8 cellular contexts compared by ENCODE assay signal in genomic region chr1:214551052-214551435, GRCh38. TPM values are rescaled to one million over a fixed set of nuclear protein-coding genes. Genes with fewer than 3 reads are reported as not detected.
DNase-seq lines count a peak whose midpoint lies in the region; ATAC-seq, FAIRE-seq and TF ChIP-seq lines count a peak whose summit lies in the region.

No MANE protein-coding gene starts in this region.

- H3K4me1 Mint-ChIP-seq in activated T-helper 2 cell treated with anti-CD3 and anti-CD28 coated beads, Interferon-gamma antibody, Interleukin-2, Interleukin-4, amounts not matched to agents 10 μg/mL and 5 μg/mL and 100 μg/mL, durations not matched to agents 14 hours and 24 hours and 36 hours (ENCODE audit: low read depth) = peaks cover 48% of the 10 kb centered on the region

- peaks cover 21% of the 10 kb centered on the region for H3K36me3 Mint-ChIP-seq in activated T-helper 2 cell treated with anti-CD3 and anti-CD28 coated beads, Interferon-gamma antibody, Interleukin-2, Interleukin-4, amounts not matched to agents 10 μg/mL and 5 μg/mL and 100 μg/mL, durations not matched to agents 14 hours and 24 hours and 36 hours (ENCODE audit: low read depth)

- no peaks in the 10 kb centered on the region for H3K27me3 ChIP-seq in hepatocyte
- H3K27me3 ChIP-seq in small intestine (ENCODE audit: control insufficient read depth in 2 of 2, insufficient read depth in 2 of 2, low read length in 2 of 2) = peaks cover 0 to 2% of the 10 kb centered on the region in 2 donors

- H3K9me3 Mint-ChIP-seq in activated T-helper 2 cell treated with anti-CD3 and anti-CD28 coated beads, Interferon-gamma antibody, Interleukin-2, Interleukin-4, amounts not matched to agents 10 μg/mL and 5 μg/mL and 100 μg/mL, durations not matched to agents 14 hours and 24 hours and 36 hours = no peaks in the 10 kb centered on the region

- peak overlapping the region; percentile 87 for H3K27ac Mint-ChIP-seq in activated T-helper 2 cell treated with anti-CD3 and anti-CD28 coated beads, Interferon-gamma antibody, Interleukin-2, Interleukin-4, amounts not matched to agents 10 μg/mL and 5 μg/mL and 100 μg/mL, durations not matched to agents 14 hours and 24 hours and 36 hours

- peaks cover 2% of the 10 kb centered on the region for H3K27me3 Mint-ChIP-seq in activated T-helper 2 cell treated with anti-CD3 and anti-CD28 coated beads, Interferon-gamma antibody, Interleukin-2, Interleukin-4, amounts not matched to agents 10 μg/mL and 5 μg/mL and 100 μg/mL, durations not matched to agents 14 hours and 24 hours and 36 hours (ENCODE audit: low read depth)

- H3K79me2 ChIP-seq in hepatocyte = peaks cover 48% of the 10 kb centered on the region

- peak overlapping the region; percentile 78 for H2AFZ ChIP-seq in hepatocyte

- no peaks in the 10 kb centered on the region for H3K9me2 ChIP-seq in hepatocyte (replicated peaks; ENCODE audit: insufficient read depth)

- DNase-seq in activated T-helper 2 cell treated with anti-CD3 and anti-CD28 coated beads, Interferon-gamma antibody, Interleukin-2, Interleukin-4, amounts not matched to agents 10 μg/mL and 5 μg/mL and 100 μg/mL, durations not matched to agents 14 hours and 24 hours and 36 hours (ENCODE audit: low spot score) = peak; percentile 17
- DNase-seq in hepatocyte (ENCODE audit: low spot score) = peak; percentile 64
- peak; percentile 40 for DNase-seq in small intestine
- no peak for DNase-seq in SW 1271 (lab: John Stamatoyannopoulos, UW)

- intact Hi-C loops in activated T-helper 2 cell treated with anti-CD3 and anti-CD28 coated beads, Interferon-gamma antibody, Interleukin-2, Interleukin-4, amounts not matched to agents 10 μg/mL and 5 μg/mL and 100 μg/mL, durations not matched to agents 14 hours and 24 hours and 36 hours (cut with micrococcal nuclease) = loop anchor here (2.0 to 5.0 kb wide), 4 partner anchors 34 to 104 kb away; partner anchors contain the start of gene CENPF

- H3K4me2 ChIP-seq in hepatocyte = peak overlapping the region; percentile 85

- H3K36me3 ChIP-seq in hepatocyte (replicated peaks; ENCODE audit: insufficient read depth, low read depth) (no peaks in the 10 kb centered on the region), small intestine (ENCODE audit: control insufficient read depth in 2 of 2, insufficient read depth in 2 of 2, low read length in 2 of 2) (no peaks in the 10 kb centered on the region)

- H3K27ac ChIP-seq in C4-2B (peak overlapping the region; percentile 78), hepatocyte (peak overlapping the region; percentile 99), small intestine (ENCODE audit: low read depth in 1 of 2, low read length in 1 of 2) (peak overlapping the region in 1 of 2 donors; percentile 96)

- under 1% methylated on average over 41 of the region's 42 CpGs for WGBS in hepatocyte (ENCODE audit: low lambda C conversion rate, missing lambda C conversion rate)
- 1% methylated on average over 31 to 42 of the region's 42 CpGs for WGBS in small intestine, 3 donors

- peaks cover 12% of the 10 kb centered on the region for H4K20me1 ChIP-seq in hepatocyte (ENCODE audit: insufficient read depth, poor library complexity, severe bottlenecking)

- peaks cover 7% of the 10 kb centered on the region for H3K4me1 ChIP-seq in hepatocyte (ENCODE audit: insufficient read depth)
- no peaks in the 10 kb centered on the region for H3K4me1 ChIP-seq in small intestine (ENCODE audit: control insufficient read depth in 2 of 2, insufficient read depth in 1 of 2, low read depth in 1 of 2, low read length in 1 of 2)

- H3K4me3 ChIP-seq in hepatocyte = peak overlapping the region; percentile 85
- H3K4me3 ChIP-seq in small intestine (ENCODE audit: low read depth in 1 of 2, low read length in 2 of 2) = peak overlapping the region; percentile 61 to 67

- TF ChIP-seq CTCF in C4-2B (conservative IDR thresholded peaks at IDR 0.05) (no peak), hepatocyte (IDR thresholded peaks at IDR 0.05; ENCODE audit: poor library complexity) (no peak)

- H3K4me3 Mint-ChIP-seq in activated T-helper 2 cell treated with anti-CD3 and anti-CD28 coated beads, Interferon-gamma antibody, Interleukin-2, Interleukin-4, amounts not matched to agents 10 μg/mL and 5 μg/mL and 100 μg/mL, durations not matched to agents 14 hours and 24 hours and 36 hours (ENCODE audit: low read depth) = peak overlapping the region; percentile 93

- no peaks in the 10 kb centered on the region for H3K9me3 ChIP-seq in hepatocyte (ENCODE audit: low read depth)
- H3K9me3 ChIP-seq in small intestine (ENCODE audit: control insufficient read depth, low read depth) = no peaks in the 10 kb centered on the region

- no peak for FAIRE-seq in small intestine (lab: Jason Lieb, UNC)

- ATAC-seq in HG02610 (IDR thresholded peaks at IDR 0.05; ENCODE audit: unreplicated experiment) (peak; percentile 38), HG03135 (IDR thresholded peaks at IDR 0.05; ENCODE audit: unreplicated experiment) (no peak), GM18870 (IDR thresholded peaks at IDR 0.05; ENCODE audit: unreplicated experiment) (no peak)

RNA-seq across cellular contexts. Expression of gene PTPN14, which starts 0.4 kb away (rescaled TPM):
- total RNA-seq in activated T-helper 2 cell treated with anti-CD3 and anti-CD28 coated beads, Interferon-gamma antibody, Interleukin-2, Interleukin-4, amounts not matched to agents 10 μg/mL and 5 μg/mL and 100 μg/mL, durations not matched to agents 14 hours and 24 hours and 36 hours = 71.4 and 75.6 TPM in 2 replicates
- total RNA-seq in hepatocyte = 17.9 and 21.7 TPM in 2 replicates
- polyA plus RNA-seq in hepatocyte = 7.3 and 9.5 TPM in 2 replicates
- 1 to 10 TPM in 1 of 3 donors, under 1 TPM in 2; 0.45 to 5.8 (median 0.54) TPM for polyA plus RNA-seq in small intestine

RNA-seq across cellular contexts. Expression of gene CENPF, which starts 52.0 kb away (rescaled TPM):
- total RNA-seq in activated T-helper 2 cell treated with anti-CD3 and anti-CD28 coated beads, Interferon-gamma antibody, Interleukin-2, Interleukin-4, amounts not matched to agents 10 μg/mL and 5 μg/mL and 100 μg/mL, durations not matched to agents 14 hours and 24 hours and 36 hours = 77.1 and 85.9 TPM in 2 replicates
- total RNA-seq in hepatocyte = 16.8 and 18.3 TPM in 2 replicates
- 8.3 and 15.3 TPM in 2 replicates for polyA plus RNA-seq in hepatocyte
- 10 to 100 TPM in 1 of 3 donors, 1 to 10 TPM in 1, under 1 TPM in 1; under 0.01 to 27.5 (median 1.3) TPM for polyA plus RNA-seq in small intestine

Comparison
In these comparisons a context has a peak if more than half of its experiments do, and no peak if none do; other contexts are left out.
1. DNase-seq: peak in activated T-helper 2 cell treated with anti-CD3 and anti-CD28 coated beads, Interferon-gamma antibody, Interleukin-2, Interleukin-4, amounts not matched to agents 10 μg/mL and 5 μg/mL and 100 μg/mL, durations not matched to agents 14 hours and 24 hours and 36 hours (single experiment), hepatocyte (single experiment) and small intestine (single experiment); none in SW 1271 (0 of 2).